Comparison of ENCODE assay signal across 20 cellular contexts in genomic region chr11:63551889-63552266, GRCh38. TPM values are rescaled to one million over a fixed set of nuclear protein-coding genes. Genes with fewer than 3 reads are reported as not detected.
DNase-seq lines count a peak whose midpoint lies in the region; ATAC-seq, FAIRE-seq and TF ChIP-seq lines count a peak whose summit lies in the region.
"Had no signal": no experiment of that assay in that cellular context is flagged by ENCODE, and none has a peak within 500 bp of the region (broad histone marks: within the 10 kb centered on the region; RNA-seq: fewer than 3 reads in every experiment).

No MANE protein-coding gene starts in this region.

- DNase-seq in CD4-positive, alpha-beta T cell = no peak
- DNase-seq in GM23338 (ENCODE audit: low spot score) = no peak
- DNase-seq in K562 (ENCODE audit: extremely low read depth in 1 of 4, low spot score in 3 of 4) = no peak
- DNase-seq in osteoblast (ENCODE audit: insufficient read length, low spot score, missing footprints) = no peak
- no peak for DNase-seq in stimulated activated CD4-positive, alpha-beta T cell treated with anti-CD3 and anti-CD28 coated beads, Interleukin-4, amount 100 ng/mL, for 4 hours
- DNase-seq in frontal cortex (ENCODE audit: low spot score in 2 of 2) = no peak
- DNase-seq: activated CD4-positive, alpha-beta T cell treated with anti-CD3 and anti-CD28 coated beads for 4 hours; BE2C; HCEC 1CT; heart right ventricle; midbrain; MV-4-11; NCI-H2029; NCI-H524; SHP77 treated with DMSO at 0.1 percent for 48 hours; transverse colon had no signal

- TF ChIP-seq RAD21 in K562 (CRISPR knock-in tag; conservative IDR thresholded peaks at IDR 0.05 in 1 of 2, IDR thresholded peaks at IDR 0.05 in 1 of 2) = no peak

- H3K9me2 ChIP-seq in GM23338 (ENCODE audit: insufficient read depth) = 0 out of 2 replicates have a peak, but pooled peaks cover 3% of the 10 kb centered on the region

- H3K4me3 ChIP-seq in GM23338 = no peak overlapping the region
- no peak overlapping the region for H3K4me3 ChIP-seq in K562
- no peak overlapping the region for H3K4me3 ChIP-seq in osteoblast (ENCODE audit: insufficient read depth, low read length)
- H3K4me3 ChIP-seq: breast epithelium, dorsolateral prefrontal cortex, skin epidermis, transverse colon had no signal

- H3K4me3 Mint-ChIP-seq in CD4-positive, alpha-beta T cell = peak overlapping the region; percentile 87
- no peak overlapping the region for H3K4me3 Mint-ChIP-seq in GM23338

- no peaks in the 10 kb centered on the region for H3K27me3 Mint-ChIP-seq in CD4-positive, alpha-beta T cell
- H3K27me3 Mint-ChIP-seq in GM23338 (ENCODE audit: insufficient read depth, low read depth, poor library complexity) = peaks cover 18% of the 10 kb centered on the region

- H3K36me3 Mint-ChIP-seq in CD4-positive, alpha-beta T cell (ENCODE audit: low read depth) = peaks cover 12% of the 10 kb centered on the region
- H3K36me3 Mint-ChIP-seq in GM23338 (ENCODE audit: low read depth) = peaks cover 4% of the 10 kb centered on the region; the same call in 2 of the 3 replicates

- H3K4me1 ChIP-seq in GM23338 (ENCODE audit: insufficient read depth) (peaks cover 30% of the 10 kb centered on the region), K562 (replicated peaks in 1 of 2; ENCODE audit: control insufficient read depth in 2 of 2, insufficient read depth in 2 of 2, low read length in 2 of 2) (peaks cover 0 to 15% of the 10 kb centered on the region in 2 experiments; a peak in 4 of 5 replicates), osteoblast (ENCODE audit: insufficient read depth, low read length) (peaks cover 4% of the 10 kb centered on the region)
- H3K4me1 ChIP-seq: BE2C, breast epithelium had no signal

- peaks cover 64% of the 10 kb centered on the region for H3K4me1 Mint-ChIP-seq in CD4-positive, alpha-beta T cell (ENCODE audit: low read depth)
- peaks cover 17% of the 10 kb centered on the region for H3K4me1 Mint-ChIP-seq in GM23338

- peak overlapping the region in 1 of 2 experiments; percentile 36; a peak in 1 of 4 replicates for H3K9ac ChIP-seq in K562 (ENCODE audit: insufficient read depth in 1 of 2, low read depth in 2 of 2, low read length in 2 of 2)

- in situ Hi-C loops in K562 (cut with MboI) = no loop called here

- TF ChIP-seq EP300 in K562 (IDR thresholded peaks at IDR 0.05; ENCODE audit: low read length) = no peak

- H3K27ac ChIP-seq in CD4-positive, alpha-beta T cell (ENCODE audit: low read depth, low read length) = no peak overlapping the region
- H3K27ac ChIP-seq in GM23338 (ENCODE audit: low read depth) = no peak overlapping the region
- no peak overlapping the region for H3K27ac ChIP-seq in K562 (ENCODE audit: extremely low read depth, low read depth, low read length)
- no peak overlapping the region for H3K27ac ChIP-seq in osteoblast (ENCODE audit: low read depth, low read length)

- H2AFZ ChIP-seq in GM23338 (0 out of 2 replicates have a peak overlapping the region, but pooled peaks have one; percentile 59), K562 (ENCODE audit: low read depth, low read length) (peak overlapping the region; percentile 44; the same call in 1 of the 2 replicates), osteoblast (ENCODE audit: low read length) (peak overlapping the region; percentile 65)

- peak; percentile 10 for ATAC-seq in CD4-positive, alpha-beta T cell (ENCODE audit: poor library complexity)
- ATAC-seq in GM23338 = no peak
- ATAC-seq in K562 = peak; percentile 37; the same call in 1 of the 3 replicates
- no peak for ATAC-seq in HG03095 (IDR thresholded peaks at IDR 0.05; ENCODE audit: unreplicated experiment)
- ATAC-seq: heart right ventricle had no signal

- H3K36me3 ChIP-seq in GM23338 (ENCODE audit: insufficient read depth) (no peaks in the 10 kb centered on the region), K562 (ENCODE audit: control insufficient read depth, insufficient read depth, low read length) (no peaks in the 10 kb centered on the region), osteoblast (ENCODE audit: insufficient read depth, low read length) (no peaks in the 10 kb centered on the region)
- H3K36me3 ChIP-seq: BE2C, breast epithelium, transverse colon had no signal

- H3K9me3 ChIP-seq in CD4-positive, alpha-beta T cell (ENCODE audit: control insufficient read depth, low read length) = no peaks in the 10 kb centered on the region
- H3K9me3 ChIP-seq in K562 (replicated peaks; ENCODE audit: control insufficient read depth, insufficient read depth, low read depth, low read length) (no peaks in the 10 kb centered on the region), osteoblast (ENCODE audit: low read depth, low read length) (no peaks in the 10 kb centered on the region)
- H3K9me3 ChIP-seq: BE2C, breast epithelium, heart right ventricle, transverse colon had no signal

- no peaks in the 10 kb centered on the region for H3K9me3 Mint-ChIP-seq in CD4-positive, alpha-beta T cell
- peaks cover 9% of the 10 kb centered on the region; the same call in 2 of the 3 replicates for H3K9me3 Mint-ChIP-seq in GM23338

- POLR2A ChIA-PET in CD4-positive, alpha-beta T cell (lab: Charles Lee) = interaction anchor here (0.8 to 6.5 kb wide), 9 partner anchors 9 to 84 kb away, joined by 3 to 86 read pairs (median 11); partner anchors contain the start of genes PLAAT4 and PLAAT5
- POLR2A ChIA-PET in K562 (lab: Yijun Ruan, JAX) = interaction anchor here (0.7 to 1.1 kb wide), 2 partner anchors 11 to 15 kb away, joined by 3 to 4 read pairs; partner anchors contain the start of genes PLAAT2 and PLAAT4

- intact Hi-C loops in CD4-positive, alpha-beta T cell (cut with DNase I, micrococcal nuclease) = loop anchor here (2.0 to 5.0 kb wide), 2 partner anchors 19 to 75 kb away; no protein-coding TSS in a partner anchor
- intact Hi-C loops in K562 (cut with micrococcal nuclease) = no loop called here

- TF ChIP-seq POLR2A in K562 (conservative IDR thresholded peaks at IDR 0.05) = no peak

- CTCF ChIA-PET in CD4-positive, alpha-beta T cell (lab: Charles Lee) = interaction anchor here (0.8 to 1.0 kb wide), 2 partner anchors 9 to 31 kb away, joined by 3 read pairs; no protein-coding TSS in a partner anchor
- CTCF ChIA-PET in K562 (lab: Yijun Ruan, JAX; ENCODE audit: low intra/inter-chr PET ratio) = no interaction called here

- H3K4me2 ChIP-seq in GM23338 = no peak overlapping the region
- no peak overlapping the region for H3K4me2 ChIP-seq in K562 (ENCODE audit: insufficient read depth, low read length)
- H3K4me2 ChIP-seq in osteoblast (ENCODE audit: insufficient read depth, low read length) = peak overlapping the region; percentile 34

- 76% methylated on average over 5 of the region's 6 CpGs for WGBS in K562 (ENCODE audit: insufficient coverage, low coverage, missing lambda C conversion rate)

- H3K27me3 ChIP-seq in CD4-positive, alpha-beta T cell (ENCODE audit: control insufficient read depth, insufficient read depth, low read length) = no peaks in the 10 kb centered on the region
- H3K27me3 ChIP-seq in GM23338 (ENCODE audit: insufficient read depth) (no peaks in the 10 kb centered on the region), K562 (ENCODE audit: control insufficient read depth in 2 of 2, insufficient read depth in 2 of 2, low read length in 2 of 2) (no peaks in the 10 kb centered on the region), osteoblast (ENCODE audit: insufficient read depth, low read length) (no peaks in the 10 kb centered on the region)
- H3K27me3 ChIP-seq: BE2C, breast epithelium, dorsolateral prefrontal cortex, transverse colon had no signal

- no peaks in the 10 kb centered on the region for H3K79me2 ChIP-seq in GM23338 (replicated peaks; ENCODE audit: insufficient read depth)
- no peaks in the 10 kb centered on the region for H3K79me2 ChIP-seq in K562 (ENCODE audit: control insufficient read depth, insufficient read depth, low read length)
- H3K79me2 ChIP-seq in osteoblast (ENCODE audit: insufficient read depth, low read length) = no peaks in the 10 kb centered on the region

- no peaks in the 10 kb centered on the region; the same call in 1 of the 2 replicates for H3F3A ChIP-seq in GM23338 (replicated peaks; ENCODE audit: low read depth)

- TF ChIP-seq CTCF in CD4-positive, alpha-beta T cell (IDR thresholded peaks at IDR 0.05) = no peak
- peak in 1 of 2 experiments; percentile 14; a peak in 1 of 4 replicates for TF ChIP-seq CTCF in GM23338 (conservative IDR thresholded peaks at IDR 0.05; ENCODE audit: low read depth in 2 of 2)
- 0 out of 6 replicates have a peak, but pooled peaks of 1 of the 3 experiments have one; percentile 4 for TF ChIP-seq CTCF in K562 (IDR thresholded peaks at IDR 0.05 in 2 of 3, conservative IDR thresholded peaks at IDR 0.05 in 1 of 3; ENCODE audit: insufficient read depth in 2 of 3, low read depth in 1 of 3, low read length in 3 of 3)
- TF ChIP-seq CTCF in osteoblast (IDR thresholded peaks at IDR 0.05; ENCODE audit: extremely low read depth, low read depth, low read length) = no peak

- H3K27ac Mint-ChIP-seq in CD4-positive, alpha-beta T cell = peak overlapping the region; percentile 89
- no peak overlapping the region for H3K27ac Mint-ChIP-seq in GM23338

- FAIRE-seq in K562 (lab: Jason Lieb, UNC) (no peak), frontal cortex (lab: Jason Lieb, UNC) (no peak)

- no peaks in the 10 kb centered on the region for H3K9me1 ChIP-seq in K562 (ENCODE audit: control insufficient read depth, insufficient read depth, low read length)

- BruUV-seq in K562 (replicated peaks; lab: Mats Ljungman, UMichigan) = no TSS peak

- H4K20me1 ChIP-seq in GM23338 (replicated peaks; ENCODE audit: insufficient read depth) = no peaks in the 10 kb centered on the region
- H4K20me1 ChIP-seq in K562 (replicated peaks; ENCODE audit: control insufficient read depth, insufficient read depth, low read length) = no peaks in the 10 kb centered on the region
- H4K20me1 ChIP-seq in osteoblast (ENCODE audit: insufficient read depth, low read length) = no peaks in the 10 kb centered on the region

RNA-seq across cellular contexts. Expression of gene PLAAT2, which starts 11.3 kb away (rescaled TPM):
- under 1 TPM; 0.34 to 0.49 TPM for total RNA-seq in CD4-positive, alpha-beta T cell
- total RNA-seq in GM23338 (2014; rRNA removed; shearing (Covaris generic)) = 0.66 TPM in 1 of 2 replicates, not detected in the other
- 0.42 and 0.78 TPM in 2 replicates for polyA plus RNA-seq in GM23338 (2016; fragmentation: Nextera tagmentation; extraction: Ambion mirVana)
- total RNA-seq in K562 (2011; cell fraction: chromatin; rRNA removed; ENCODE audit: low replicate concordance) = not detected in 2 replicates
- not detected in 2 replicates for total RNA-seq in K562 (2011; cell fraction: nucleolus; rRNA removed)
- not detected in 2 replicates for total RNA-seq in K562 (2011; cell fraction: nucleoplasm; rRNA removed)
- not detected in 2 replicates for total RNA-seq in K562 (2014; rRNA removed)
- not detected in 2 replicates for total RNA-seq in K562 (2014; rRNA removed; fragmentation: Illumina TruSeq; extraction: Trizol)
- not detected in 2 replicates for total RNA-seq in K562 (2015; rRNA removed; fragmentation: Illumina TruSeq; extraction: Trizol)
- not detected in 2 replicates for total RNA-seq in K562 (2021)
- polyA plus RNA-seq in K562 (2011; rRNA removed) = not detected in 2 replicates
- polyA plus RNA-seq in K562 (2011; cell fraction: cytosol; rRNA removed) = not detected in 2 replicates
- not detected in 2 replicates for polyA plus RNA-seq in K562 (2011; cell fraction: nucleus; rRNA removed)
- not detected in 2 replicates for polyA plus RNA-seq in K562 (2012)
- not detected in 2 replicates for polyA plus RNA-seq in K562 (2014; fragmentation: Illumina TruSeq; extraction: Trizol)
- polyA plus RNA-seq in K562 (2014; fragmentation: Nextera tagmentation; extraction: Ambion mirVana) = not detected
- polyA plus RNA-seq in K562 (2014; rRNA removed) = not detected in 2 replicates
- not detected in 2 replicates for polyA minus RNA-seq in K562 (2011; rRNA and poly(A)+ RNA removed)
- not detected in 2 replicates for polyA minus RNA-seq in K562 (2011; cell fraction: cytosol; rRNA and poly(A)+ RNA removed)
- polyA minus RNA-seq in K562 (2011; cell fraction: nucleus; rRNA and poly(A)+ RNA removed) = not detected in 2 replicates
- not detected in 2 replicates for total RNA-seq in osteoblast
- total RNA-seq in frontal cortex = not detected
- polyA plus RNA-seq: heart right ventricle had no signal

RNA-seq across cellular contexts. Expression of gene PLAAT4, which starts 15.3 kb away (rescaled TPM):
- 10 to 100 TPM; 80.4 to 82.4 TPM for total RNA-seq in CD4-positive, alpha-beta T cell
- 0.69 and 3.3 TPM in 2 replicates for total RNA-seq in GM23338 (2014; rRNA removed; shearing (Covaris generic))
- polyA plus RNA-seq in GM23338 (2016; fragmentation: Nextera tagmentation; extraction: Ambion mirVana) (4.6 and 5.0 TPM in 2 replicates), K562 (2011; rRNA removed) (0.43 and 0.54 TPM in 2 replicates), K562 (2014; fragmentation: Illumina TruSeq; extraction: Trizol) (1.1 and 1.3 TPM in 2 replicates), K562 (2014; fragmentation: Nextera tagmentation; extraction: Ambion mirVana) (1 to 10 TPM; 1.2 to 2.1 TPM), K562 (2014; rRNA removed) (0.57 and 1.7 TPM in 2 replicates)
- not detected in 2 replicates for total RNA-seq in K562 (2011; cell fraction: chromatin; rRNA removed; ENCODE audit: low replicate concordance)
- 0.67 TPM in 1 of 2 replicates, not detected in the other for total RNA-seq in K562 (2011; cell fraction: nucleolus; rRNA removed)
- 0.51 TPM in 1 of 2 replicates, not detected in the other for total RNA-seq in K562 (2011; cell fraction: nucleoplasm; rRNA removed)
- total RNA-seq in K562 (2014; rRNA removed) (0.37 TPM in 1 of 2 replicates, not detected in the other), K562 (2014; rRNA removed; fragmentation: Illumina TruSeq; extraction: Trizol) (0.99 and 1.0 TPM in 2 replicates), K562 (2015; rRNA removed; fragmentation: Illumina TruSeq; extraction: Trizol) (2.0 and 3.0 TPM in 2 replicates), K562 (2021) (0.80 and 1.2 TPM in 2 replicates), osteoblast (18.9 and 26.1 TPM in 2 replicates), frontal cortex (3.3 TPM)
- 0.19 and 0.60 TPM in 2 replicates for polyA plus RNA-seq in K562 (2011; cell fraction: cytosol; rRNA removed)
- polyA plus RNA-seq in K562 (2011; cell fraction: nucleus; rRNA removed) = 0.20 and 0.47 TPM in 2 replicates
- polyA plus RNA-seq in K562 (2012) = 2.3 and 7.2 TPM in 2 replicates
- polyA minus RNA-seq in K562 (2011; rRNA and poly(A)+ RNA removed) = 0.84 TPM in 1 of 2 replicates, not detected in the other
- polyA minus RNA-seq in K562 (2011; cell fraction: cytosol; rRNA and poly(A)+ RNA removed) = 1.2 TPM in 1 of 2 replicates, not detected in the other
- polyA minus RNA-seq in K562 (2011; cell fraction: nucleus; rRNA and poly(A)+ RNA removed) = not detected in 2 replicates

RNA-seq across cellular contexts. Expression of gene LGALS12, which starts 46.0 kb away (rescaled TPM):
- not detected for total RNA-seq in CD4-positive, alpha-beta T cell
- total RNA-seq in GM23338 (2014; rRNA removed; shearing (Covaris generic)) = 0.62 and 0.94 TPM in 2 replicates
- polyA plus RNA-seq in GM23338 (2016; fragmentation: Nextera tagmentation; extraction: Ambion mirVana) = 0.57 and 1.2 TPM in 2 replicates
- 1.3 and 4.1 TPM in 2 replicates for total RNA-seq in K562 (2011; cell fraction: chromatin; rRNA removed; ENCODE audit: low replicate concordance)
- total RNA-seq in K562 (2011; cell fraction: nucleolus; rRNA removed) = 1.4 and 3.0 TPM in 2 replicates
- total RNA-seq in K562 (2011; cell fraction: nucleoplasm; rRNA removed) = 1.6 and 1.9 TPM in 2 replicates
- total RNA-seq in K562 (2014; rRNA removed) = 5.1 TPM in 2 replicates
- 2.2 and 2.9 TPM in 2 replicates for total RNA-seq in K562 (2014; rRNA removed; fragmentation: Illumina TruSeq; extraction: Trizol)
- total RNA-seq in K562 (2015; rRNA removed; fragmentation: Illumina TruSeq; extraction: Trizol) = 4.7 and 5.2 TPM in 2 replicates
- 4.5 and 5.1 TPM in 2 replicates for total RNA-seq in K562 (2021)
- 8.0 and 9.5 TPM in 2 replicates for polyA plus RNA-seq in K562 (2011; rRNA removed)
- polyA plus RNA-seq in K562 (2011; cell fraction: cytosol; rRNA removed) = 11.8 and 13.9 TPM in 2 replicates
- polyA plus RNA-seq in K562 (2011; cell fraction: nucleus; rRNA removed) = 6.9 and 7.5 TPM in 2 replicates
- polyA plus RNA-seq in K562 (2012) = 5.1 and 15.0 TPM in 2 replicates
- 5.0 and 5.7 TPM in 2 replicates for polyA plus RNA-seq in K562 (2014; fragmentation: Illumina TruSeq; extraction: Trizol)
- under 1 TPM; 0.66 to 0.99 TPM for polyA plus RNA-seq in K562 (2014; fragmentation: Nextera tagmentation; extraction: Ambion mirVana)
- 3.6 and 5.2 TPM in 2 replicates for polyA plus RNA-seq in K562 (2014; rRNA removed)
- 3.5 and 4.7 TPM in 2 replicates for polyA minus RNA-seq in K562 (2011; rRNA and poly(A)+ RNA removed)
- polyA minus RNA-seq in K562 (2011; cell fraction: cytosol; rRNA and poly(A)+ RNA removed) = 2.7 and 3.4 TPM in 2 replicates
- polyA minus RNA-seq in K562 (2011; cell fraction: nucleus; rRNA and poly(A)+ RNA removed) = 2.6 and 2.9 TPM in 2 replicates
- under 0.01 TPM in 1 of 2 replicates, not detected in the other for total RNA-seq in osteoblast
- total RNA-seq in frontal cortex = not detected

Comparison
In these comparisons a context has a peak if more than half of its experiments do, and no peak if none do; other contexts are left out.
1. ATAC-seq: peak in CD4-positive, alpha-beta T cell (single experiment) and K562 (single experiment); none in GM23338 (single experiment) and HG03095 (single experiment).
2. Peak in every context shown above with its lines, with median percentiles within 50 percentile points of each other: H2AFZ ChIP-seq.